Comparison of ENCODE assay signal across 8 cellular contexts in genomic region chr13:110915874-110916670, GRCh38. TPM values are rescaled to one million over a fixed set of nuclear protein-coding genes. Genes with fewer than 3 reads are reported as not detected.
A peak's percentile ranks its signal among the peaks of the same experiment; 100 is the strongest.
DNase-seq lines count a peak whose midpoint lies in the region; ATAC-seq and TF ChIP-seq lines count a peak whose summit lies in the region.

No MANE protein-coding gene starts in this region.

- 4 to 5% methylated on average over 17 of the region's 17 CpGs for WGBS in lung, 2 donors
- 7 to 9% methylated on average over 16 to 17 of the region's 17 CpGs for WGBS in upper lobe of left lung, 2 donors

- H3K4me1 ChIP-seq in lung (ENCODE audit: control insufficient read depth in 2 of 2, insufficient read depth in 2 of 2, low read length in 2 of 2) (peaks cover 4 to 14% of the 10 kb centered on the region in 2 donors), upper lobe of left lung (peaks cover 27 to 39% (median 31%) of the 10 kb centered on the region in 4 donors)

- H3K4me3 ChIP-seq in lung = peak overlapping the region; percentile 68
- peak overlapping the region; percentile 59 to 99 (median 96) for H3K4me3 ChIP-seq in upper lobe of left lung

- ATAC-seq in lung (ENCODE audit: insufficient read depth, low FRiP score) = no peak
- ATAC-seq in upper lobe of left lung (ENCODE audit: low FRiP score in 2 of 2) = peak in 1 of 2 donors; percentile 1

- H3K27ac ChIP-seq in caudate nucleus (ENCODE audit: low read depth, low read length) (peak overlapping the region; percentile 96), lung (ENCODE audit: low read depth in 1 of 2, low read length in 1 of 2) (peak overlapping the region; percentile 97 to 99), upper lobe of left lung (peak overlapping the region; percentile 99 to 100 (median 100))

- H3K9me3 ChIP-seq in lung (ENCODE audit: control insufficient read depth in 2 of 2, insufficient read depth in 1 of 2, low read length in 1 of 2) (no peaks in the 10 kb centered on the region), upper lobe of left lung (no peaks in the 10 kb centered on the region)

- no peaks in the 10 kb centered on the region for H3K36me3 ChIP-seq in lung (ENCODE audit: control insufficient read depth in 2 of 2, insufficient read depth in 2 of 2, low read length in 2 of 2)
- H3K36me3 ChIP-seq in upper lobe of left lung = no peaks in the 10 kb centered on the region

- H3K27me3 ChIP-seq in lung (ENCODE audit: control insufficient read depth, insufficient read depth) = no peaks in the 10 kb centered on the region
- H3K27me3 ChIP-seq in upper lobe of left lung = no peaks in the 10 kb centered on the region

- TF ChIP-seq EP300 in upper lobe of left lung (IDR thresholded peaks at IDR 0.05) = peak in 1 of 4 donors; percentile 53

- TF ChIP-seq CTCF in lung (IDR thresholded peaks at IDR 0.05; ENCODE audit: control extremely low read depth, extremely low read depth) (no peak), upper lobe of left lung (IDR thresholded peaks at IDR 0.05) (no peak)

- TF ChIP-seq POLR2A in upper lobe of left lung (IDR thresholded peaks at IDR 0.05) = peak in 2 of 4 donors; percentile 6 to 10

- DNase-seq in NCI-H2196 (lab: John Stamatoyannopoulos, UW; ENCODE audit: unreplicated experiment) (peak; percentile 15), NCI-H2196 treated with DMSO at 0.1 percent for 48 hours (lab: John Stamatoyannopoulos, UW; ENCODE audit: unreplicated experiment) (no peak), NCI-H460 (ENCODE audit: extremely low read depth, low read depth) (peak; percentile 15), caudate nucleus (lab: John Stamatoyannopoulos, UW) (no peak), lung (ENCODE audit: low spot score) (no peak), upper lobe of left lung (no peak)
- no peak for DNase-seq in stimulated activated CD4-positive, alpha-beta T cell treated with anti-CD3 and anti-CD28 coated beads, Interleukin-2, amount 100 ng/mL, for 24 hours
- no peak for DNase-seq in activated effector memory CD4-positive, alpha-beta T cell treated with anti-CD3 and anti-CD28 coated beads, Interleukin-2, amount 50 U/mL, for 16 hours

RNA-seq across cellular contexts. Expression of gene ANKRD10, which starts 1.2 kb away (rescaled TPM):
- total RNA-seq in NCI-H460 (2014; rRNA removed; shearing (Covaris generic)) = 42.1 and 51.5 TPM in 2 replicates
- polyA plus RNA-seq in NCI-H460 (2014; cell fraction: nucleus; rRNA removed) = 192 and 196 TPM in 2 replicates
- total RNA-seq in lung = 100 to 1,000 TPM in 1 of 2 donors, 10 to 100 TPM in 1; 95.0 to 353 TPM
- polyA plus RNA-seq in lung = 10 to 100 TPM; 44.0 to 89.5 TPM
- 100 to 1,000 TPM in 3 of 6 donors, 10 to 100 TPM in 3; 91.4 to 190 (median 107) TPM for total RNA-seq in upper lobe of left lung

Comparison
In these comparisons a context has a peak if more than half of its experiments do, and no peak if none do; other contexts are left out.
1. DNase-seq: peak in NCI-H2196 (single experiment) and NCI-H460 (single experiment); none in NCI-H2196 treated with DMSO at 0.1 percent for 48 hours (single experiment), caudate nucleus (0 of 61), lung (single experiment), upper lobe of left lung (0 of 2), stimulated activated CD4-positive, alpha-beta T cell treated with anti-CD3 and anti-CD28 coated beads, Interleukin-2, amount 100 ng/mL, for 24 hours (0 of 2) and activated effector memory CD4-positive, alpha-beta T cell treated with anti-CD3 and anti-CD28 coated beads, Interleukin-2, amount 50 U/mL, for 16 hours (single experiment).
2. Peak in every context shown above with its lines, with median percentiles within 50 percentile points of each other: H3K27ac ChIP-seq.